ENCODE assay signal across 8 cellular contexts in the genomic region with DNA sequence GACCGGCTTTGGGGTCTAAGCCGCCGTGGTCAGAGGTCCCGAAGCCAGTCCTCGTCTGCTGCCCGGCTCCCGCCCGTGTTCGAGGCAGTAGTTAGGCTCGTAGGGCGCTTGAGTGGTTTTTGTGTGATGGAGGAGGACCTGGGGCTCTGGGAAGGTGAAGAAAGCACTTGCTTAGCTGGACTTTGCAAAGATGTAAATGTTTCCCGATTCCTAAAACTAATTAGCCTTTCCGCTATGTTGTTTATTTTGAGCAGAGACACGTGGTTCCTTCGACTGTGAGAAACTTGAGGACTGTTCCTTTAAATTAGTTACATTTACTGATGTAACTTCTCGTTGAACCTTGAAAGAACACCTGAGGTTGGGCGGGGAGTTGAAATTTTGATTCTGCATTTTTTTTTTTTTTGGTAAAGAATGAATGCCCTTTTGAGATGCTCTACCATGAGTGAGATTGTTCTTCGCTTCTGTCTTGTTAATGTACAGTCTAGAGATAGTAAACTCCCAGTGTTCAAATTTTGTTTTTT. TPM values are rescaled to one million over a fixed set of nuclear protein-coding genes. Genes with fewer than 3 reads are reported as not detected.
DNase-seq lines count a peak whose midpoint lies in the region; ATAC-seq, FAIRE-seq and TF ChIP-seq lines count a peak whose summit lies in the region.

No MANE protein-coding gene starts in this region.

- TF ChIP-seq POLR2A in gastrocnemius medialis (IDR thresholded peaks at IDR 0.05) (no peak), GM12891 (IDR thresholded peaks at IDR 0.05; ENCODE audit: low read depth, low read length) (no peak)

- FAIRE-seq in GM12891 (lab: Jason Lieb, UNC), result no peak

- in situ Hi-C loops in gastrocnemius medialis (cut with MboI; ENCODE audit: low sequenced_read_pairs in 4 of 4), result loop anchor here in 1 of 4 donors (25.0 kb wide), 1 partner anchor 170 kb away; a partner anchor contains a TSS

- peak overlapping the region; percentile 86 for H3K27ac ChIP-seq in CD4-positive, alpha-beta memory T cell (ENCODE audit: low read depth, low read length)
- peak overlapping the region; percentile 92 for H3K27ac ChIP-seq in KMS-11
- H3K27ac ChIP-seq in gastrocnemius medialis, result peak overlapping the region; percentile 95 to 99 (median 98)

- intact Hi-C loops in CD4-positive, alpha-beta memory T cell (cut with micrococcal nuclease), result loop anchor here (1.0 to 5.0 kb wide), 6 partner anchors 45 to 165 kb away; a partner anchor contains a TSS
- intact Hi-C loops in activated T-helper 1 cell treated with anti-CD3 and anti-CD28 coated beads, Interleukin-12 subunit alpha, Interleukin-12 subunit beta, Interleukin-2, Interleukin-4 antibody, amounts not matched to agents 30 ng/mL and 10 ng/mL and 1 ng/mL, durations not matched to agents 14 hours and 24 hours and 36 hours (cut with micrococcal nuclease), result loop anchor here (1.0 to 2.0 kb wide), 6 partner anchors 38 to 165 kb away; a partner anchor contains a TSS
- intact Hi-C loops in gastrocnemius medialis (cut with DNase I; ENCODE audit: low total_unique reads), result loop anchor here (1.0 to 5.0 kb wide), 4 partner anchors 92 to 164 kb away; a partner anchor contains a TSS

- peak in 2 of 5 donors; percentile 48 to 51 for DNase-seq in CD4-positive, alpha-beta memory T cell
- no peak for DNase-seq in activated T-helper 1 cell treated with anti-CD3 and anti-CD28 coated beads, Interleukin-12 subunit alpha, Interleukin-12 subunit beta, Interleukin-2, Interleukin-4 antibody, amounts not matched to agents 30 ng/mL and 10 ng/mL and 1 ng/mL, durations not matched to agents 14 hours and 24 hours and 36 hours (ENCODE audit: low spot score)
- DNase-seq in glutamatergic neuron (no peak), gastrocnemius medialis (no peak), mesenteric fat pad (ENCODE audit: low spot score) (no peak), GM12891 (ENCODE audit: insufficient read length, low spot score) (no peak)

- no peaks in the 10 kb centered on the region for H4K20me1 ChIP-seq in KMS-11 (ENCODE audit: insufficient read depth)

- POLR2A ChIA-PET in CD4-positive, alpha-beta memory T cell (lab: Charles Lee; ENCODE audit: partially characterized antibody), result interaction anchor here (0.9 to 4.8 kb wide), 14 partner anchors 8 to 165 kb away, joined by 3 to 81 read pairs (median 6); a partner anchor contains a TSS

- H3K9me3 ChIP-seq in CD4-positive, alpha-beta memory T cell (ENCODE audit: control insufficient read depth in 1 of 2, low read length in 2 of 2), result no peaks in the 10 kb centered on the region
- no peaks in the 10 kb centered on the region for H3K9me3 ChIP-seq in gastrocnemius medialis

- CTCF ChIA-PET in CD4-positive, alpha-beta memory T cell (lab: Charles Lee; ENCODE audit: partially characterized antibody), result interaction anchor here (1.0 to 2.2 kb wide), 5 partner anchors 35 to 165 kb away, joined by 3 to 9 read pairs (median 7); a partner anchor contains a TSS

- H3K4me3 ChIP-seq in CD4-positive, alpha-beta memory T cell (ENCODE audit: low read length in 2 of 2), result peak overlapping the region; percentile 85 to 94
- H3K4me3 ChIP-seq in KMS-11 (IDR thresholded peaks at IDR 0.05; ENCODE audit: insufficient read depth, low read depth, low read length) (no peak overlapping the region), gastrocnemius medialis (peak overlapping the region; percentile 77 to 97 (median 91))

- H3K36me3 Mint-ChIP-seq in CD4-positive, alpha-beta memory T cell, result peaks cover 0 to 12% of the 10 kb centered on the region in 2 donors
- peaks cover 15% of the 10 kb centered on the region for H3K36me3 Mint-ChIP-seq in activated T-helper 1 cell treated with anti-CD3 and anti-CD28 coated beads, Interleukin-12 subunit alpha, Interleukin-12 subunit beta, Interleukin-2, Interleukin-4 antibody, amounts not matched to agents 30 ng/mL and 10 ng/mL and 1 ng/mL, durations not matched to agents 14 hours and 24 hours and 36 hours (ENCODE audit: low read depth)
- peaks cover 7% of the 10 kb centered on the region for H3K36me3 Mint-ChIP-seq in glutamatergic neuron (ENCODE audit: unreplicated experiment)

- H2AFZ ChIP-seq in KMS-11 (ENCODE audit: low read depth), result peak overlapping the region; percentile 47; the same call in 1 of the 2 replicates

- H3K4me2 ChIP-seq in KMS-11, result peak overlapping the region; percentile 76

- peaks cover 33 to 68% (median 52%) of the 10 kb centered on the region in 4 donors for H3K4me1 Mint-ChIP-seq in CD4-positive, alpha-beta memory T cell
- H3K4me1 Mint-ChIP-seq in activated T-helper 1 cell treated with anti-CD3 and anti-CD28 coated beads, Interleukin-12 subunit alpha, Interleukin-12 subunit beta, Interleukin-2, Interleukin-4 antibody, amounts not matched to agents 30 ng/mL and 10 ng/mL and 1 ng/mL, durations not matched to agents 14 hours and 24 hours and 36 hours (ENCODE audit: low read depth), result peaks cover 53% of the 10 kb centered on the region
- H3K4me1 Mint-ChIP-seq in glutamatergic neuron (ENCODE audit: low read depth, unreplicated experiment), result peaks cover 16% of the 10 kb centered on the region

- H3K9me3 Mint-ChIP-seq in CD4-positive, alpha-beta memory T cell, result no peaks in the 10 kb centered on the region
- no peaks in the 10 kb centered on the region for H3K9me3 Mint-ChIP-seq in activated T-helper 1 cell treated with anti-CD3 and anti-CD28 coated beads, Interleukin-12 subunit alpha, Interleukin-12 subunit beta, Interleukin-2, Interleukin-4 antibody, amounts not matched to agents 30 ng/mL and 10 ng/mL and 1 ng/mL, durations not matched to agents 14 hours and 24 hours and 36 hours
- H3K9me3 Mint-ChIP-seq in glutamatergic neuron (ENCODE audit: unreplicated experiment), result peaks cover 14% of the 10 kb centered on the region

- H3K4me3 Mint-ChIP-seq in CD4-positive, alpha-beta memory T cell, result peak overlapping the region; percentile 77 to 98 (median 97)
- peak overlapping the region; percentile 80 for H3K4me3 Mint-ChIP-seq in activated T-helper 1 cell treated with anti-CD3 and anti-CD28 coated beads, Interleukin-12 subunit alpha, Interleukin-12 subunit beta, Interleukin-2, Interleukin-4 antibody, amounts not matched to agents 30 ng/mL and 10 ng/mL and 1 ng/mL, durations not matched to agents 14 hours and 24 hours and 36 hours
- H3K4me3 Mint-ChIP-seq in glutamatergic neuron (ENCODE audit: unreplicated experiment), result peak overlapping the region; percentile 87

- TF ChIP-seq CTCF in KMS-11 (conservative IDR thresholded peaks at IDR 0.05; ENCODE audit: low read depth, low read length), result no peak
- TF ChIP-seq CTCF in glutamatergic neuron (IDR thresholded peaks at IDR 0.05; ENCODE audit: partially characterized antibody, unreplicated experiment), result no peak
- no peak for TF ChIP-seq CTCF in gastrocnemius medialis (IDR thresholded peaks at IDR 0.05 in 4 of 5, conservative IDR thresholded peaks at IDR 0.05 in 1 of 5)

- no peaks in the 10 kb centered on the region for H3K27me3 Mint-ChIP-seq in CD4-positive, alpha-beta memory T cell
- no peaks in the 10 kb centered on the region for H3K27me3 Mint-ChIP-seq in activated T-helper 1 cell treated with anti-CD3 and anti-CD28 coated beads, Interleukin-12 subunit alpha, Interleukin-12 subunit beta, Interleukin-2, Interleukin-4 antibody, amounts not matched to agents 30 ng/mL and 10 ng/mL and 1 ng/mL, durations not matched to agents 14 hours and 24 hours and 36 hours (ENCODE audit: insufficient read depth)
- peaks cover 6% of the 10 kb centered on the region for H3K27me3 Mint-ChIP-seq in glutamatergic neuron (ENCODE audit: unreplicated experiment)

- H3K79me2 ChIP-seq in KMS-11 (ENCODE audit: insufficient read depth, low read depth), result peaks cover 57% of the 10 kb centered on the region

- H3K27ac Mint-ChIP-seq in CD4-positive, alpha-beta memory T cell, result peak overlapping the region; percentile 91 to 99 (median 97)
- peak overlapping the region; percentile 79 for H3K27ac Mint-ChIP-seq in activated T-helper 1 cell treated with anti-CD3 and anti-CD28 coated beads, Interleukin-12 subunit alpha, Interleukin-12 subunit beta, Interleukin-2, Interleukin-4 antibody, amounts not matched to agents 30 ng/mL and 10 ng/mL and 1 ng/mL, durations not matched to agents 14 hours and 24 hours and 36 hours
- H3K27ac Mint-ChIP-seq in glutamatergic neuron (ENCODE audit: unreplicated experiment), result peak overlapping the region; percentile 57

- peak overlapping the region; percentile 83 for H3K9ac ChIP-seq in KMS-11

- no peaks in the 10 kb centered on the region for H3K27me3 ChIP-seq in CD4-positive, alpha-beta memory T cell (ENCODE audit: insufficient read depth, low read length)
- H3K27me3 ChIP-seq in KMS-11 (ENCODE audit: insufficient read depth, low read depth) (no peaks in the 10 kb centered on the region), gastrocnemius medialis (no peaks in the 10 kb centered on the region)

- peaks cover 43% of the 10 kb centered on the region for H3K4me1 ChIP-seq in CD4-positive, alpha-beta memory T cell (ENCODE audit: insufficient read depth, low read length)
- H3K4me1 ChIP-seq in KMS-11 (ENCODE audit: low read depth, poor library complexity, severe bottlenecking), result peaks cover 49% of the 10 kb centered on the region
- peaks cover 27 to 33% of the 10 kb centered on the region in 2 donors for H3K4me1 ChIP-seq in gastrocnemius medialis

- H3K36me3 ChIP-seq in CD4-positive, alpha-beta memory T cell (ENCODE audit: insufficient read depth, low read length), result no peaks in the 10 kb centered on the region
- H3K36me3 ChIP-seq in KMS-11 (ENCODE audit: insufficient read depth) (no peaks in the 10 kb centered on the region), gastrocnemius medialis (no peaks in the 10 kb centered on the region)

- ATAC-seq in GM21360 (IDR thresholded peaks at IDR 0.05; ENCODE audit: unreplicated experiment) (peak; percentile 0), gastrocnemius medialis (peak in 1 of 2 donors; percentile 4)

TF ChIP-seq in GM12891, 5 proteins besides CTCF, POLR2A, EP300 and RAD21:
- no peak for TF ChIP-seq POLR2AphosphoS5 (IDR thresholded peaks at IDR 0.05; ENCODE audit: low read depth, low read length)
- TF ChIP-seq TAF1 (IDR thresholded peaks at IDR 0.05; ENCODE audit: low read depth, low read length), result no peak
- TF ChIP-seq POU2F2 (IDR thresholded peaks at IDR 0.05; ENCODE audit: low read depth, low read length), result no peak
- TF ChIP-seq PAX5 (IDR thresholded peaks at IDR 0.05; ENCODE audit: insufficient read depth, low read length, severe bottlenecking), result no peak
- TF ChIP-seq SPI1 (IDR thresholded peaks at IDR 0.05; ENCODE audit: low read depth, low read length), result no peak

RNA-seq across cellular contexts. Expression of a gene that starts 33.9 kb away (rescaled TPM):
- 10 to 100 TPM; 25.8 to 26.6 TPM for total RNA-seq in CD4-positive, alpha-beta memory T cell
- 10 to 100 TPM; 19.0 to 26.7 TPM for polyA plus RNA-seq in CD4-positive, alpha-beta memory T cell
- 22.6 and 23.8 TPM in 2 replicates for total RNA-seq in activated T-helper 1 cell treated with anti-CD3 and anti-CD28 coated beads, Interleukin-12 subunit alpha, Interleukin-12 subunit beta, Interleukin-2, Interleukin-4 antibody, amounts not matched to agents 30 ng/mL and 10 ng/mL and 1 ng/mL, durations not matched to agents 14 hours and 24 hours and 36 hours
- total RNA-seq in glutamatergic neuron (ENCODE audit: unreplicated experiment), result 9.7 TPM
- 10 to 100 TPM; 13.6 to 30.9 (median 20.7) TPM for total RNA-seq in gastrocnemius medialis
- total RNA-seq in mesenteric fat pad, result 16.8 TPM
- 5.0 TPM for polyA plus RNA-seq in GM12891 (2012; ENCODE audit: low read depth, missing spikeins)
